Comparison of ENCODE assay signal across 10 cellular contexts in genomic region chr9:6133346-6134063, GRCh38.
DNase-seq lines count a peak whose midpoint lies in the region; ATAC-seq and TF ChIP-seq lines count a peak whose summit lies in the region.
"Had no signal": no experiment of that assay in that cellular context is flagged by ENCODE, and none has a peak within 500 bp of the region (broad histone marks: within the 10 kb centered on the region; RNA-seq: fewer than 3 reads in every experiment).

No MANE protein-coding gene starts in this region.

- no peak for TF ChIP-seq POLR2A in upper lobe of left lung (IDR thresholded peaks at IDR 0.05)

- no peak overlapping the region for H3K27ac ChIP-seq in upper lobe of left lung

- TF ChIP-seq EP300 in upper lobe of left lung (IDR thresholded peaks at IDR 0.05) = no peak

- DNase-seq in epithelial cell of esophagus (ENCODE audit: low read depth) (peak; percentile 97), upper lobe of left lung (no peak), COR-L47 (lab: John Stamatoyannopoulos, UW) (no peak), CD14-positive monocyte (ENCODE audit: low spot score) (no peak), nephron progenitor cell (no peak)
- DNase-seq: anterior cingulate cortex had no signal

- H3K4me3 Mint-ChIP-seq in CD14-positive monocyte (no peak overlapping the region), nephron progenitor cell (no peak overlapping the region)

- TF ChIP-seq CTCF in epithelial cell of esophagus (IDR thresholded peaks at IDR 0.05; ENCODE audit: insufficient read depth, low read depth, low read length, missing control alignments) (no peak), upper lobe of left lung (IDR thresholded peaks at IDR 0.05) (no peak), CD14-positive monocyte (IDR thresholded peaks at IDR 0.05) (no peak), nephron progenitor cell (IDR thresholded peaks at IDR 0.05) (no peak)

- peaks cover 15 to 30% (median 21%) of the 10 kb centered on the region in 3 donors for H3K27me3 Mint-ChIP-seq in CD14-positive monocyte (ENCODE audit: low read depth in 3 of 3)
- H3K27me3 Mint-ChIP-seq in nephron progenitor cell (ENCODE audit: low read depth, poor library complexity) = no peaks in the 10 kb centered on the region

- peak; percentile 81 for ATAC-seq in GM18498 (IDR thresholded peaks at IDR 0.05; ENCODE audit: unreplicated experiment)
- ATAC-seq in GM21526 (IDR thresholded peaks at IDR 0.05; ENCODE audit: low FRiP score, unreplicated experiment) = peak; percentile 78
- ATAC-seq in HG03521 (IDR thresholded peaks at IDR 0.05; ENCODE audit: unreplicated experiment) = peak; percentile 64
- no peak for ATAC-seq in upper lobe of left lung (ENCODE audit: low FRiP score in 2 of 2)
- ATAC-seq: sciatic nerve had no signal

- no peaks in the 10 kb centered on the region for H3K27me3 ChIP-seq in upper lobe of left lung

- no peaks in the 10 kb centered on the region for H3K4me1 ChIP-seq in upper lobe of left lung

- H3K9me3 Mint-ChIP-seq in CD14-positive monocyte = peaks cover 0 to 9% (median 7%) of the 10 kb centered on the region in 7 donors
- peaks cover 18% of the 10 kb centered on the region for H3K9me3 Mint-ChIP-seq in nephron progenitor cell

- intact Hi-C loops in CD14-positive monocyte (cut with micrococcal nuclease) = no loop called here

- H3K36me3 ChIP-seq in upper lobe of left lung = no peaks in the 10 kb centered on the region

- WGBS in upper lobe of left lung, 2 donors = 78 to 83% methylated on average over 5 of the region's 5 CpGs

- H3K9me3 ChIP-seq in upper lobe of left lung = no peaks in the 10 kb centered on the region

- no peak overlapping the region for H3K4me3 ChIP-seq in epithelial cell of esophagus (ENCODE audit: low read length)
- no peak overlapping the region for H3K4me3 ChIP-seq in upper lobe of left lung

- H3K36me3 Mint-ChIP-seq in CD14-positive monocyte (no peaks in the 10 kb centered on the region), nephron progenitor cell (ENCODE audit: low read depth) (no peaks in the 10 kb centered on the region)

- H3K27ac Mint-ChIP-seq in CD14-positive monocyte (no peak overlapping the region), nephron progenitor cell (no peak overlapping the region)

- peaks cover 16% of the 10 kb centered on the region for H3K4me1 Mint-ChIP-seq in CD14-positive monocyte
- no peaks in the 10 kb centered on the region for H3K4me1 Mint-ChIP-seq in nephron progenitor cell

Comparison
In these comparisons a context has a peak if more than half of its experiments do, and no peak if none do; other contexts are left out.
1. ATAC-seq: peak in GM18498 (single experiment), GM21526 (single experiment) and HG03521 (single experiment); none in upper lobe of left lung (0 of 2).